In the genomic region with DNA sequence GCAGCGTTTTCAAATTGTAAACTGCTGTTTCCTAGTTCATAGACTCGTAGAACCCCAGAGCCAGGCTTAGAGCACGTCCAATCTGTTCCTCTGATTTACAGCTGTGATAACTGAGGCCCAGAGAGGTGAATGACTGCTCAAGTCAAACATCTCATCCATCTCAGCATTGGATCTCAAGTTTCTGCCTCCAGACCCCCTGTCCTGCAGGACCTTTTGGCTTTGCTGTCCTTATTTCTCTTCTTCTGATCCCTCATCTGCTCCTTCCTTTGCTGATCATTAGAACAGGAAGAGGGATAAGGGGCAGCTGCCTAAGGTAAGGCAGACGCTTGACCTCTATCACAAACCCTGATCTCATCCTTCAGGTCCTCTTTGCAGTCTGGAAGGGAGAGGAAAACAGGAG, we compare ENCODE assay signal across 1 cellular context.
TF ChIP-seq lines count a peak whose summit lies in the region.

No MANE protein-coding gene starts in this region.

TF ChIP-seq in GM23338, 12 proteins besides CTCF, POLR2A, EP300 and RAD21 (continued from another document):
- TF ChIP-seq, protein P1, sequence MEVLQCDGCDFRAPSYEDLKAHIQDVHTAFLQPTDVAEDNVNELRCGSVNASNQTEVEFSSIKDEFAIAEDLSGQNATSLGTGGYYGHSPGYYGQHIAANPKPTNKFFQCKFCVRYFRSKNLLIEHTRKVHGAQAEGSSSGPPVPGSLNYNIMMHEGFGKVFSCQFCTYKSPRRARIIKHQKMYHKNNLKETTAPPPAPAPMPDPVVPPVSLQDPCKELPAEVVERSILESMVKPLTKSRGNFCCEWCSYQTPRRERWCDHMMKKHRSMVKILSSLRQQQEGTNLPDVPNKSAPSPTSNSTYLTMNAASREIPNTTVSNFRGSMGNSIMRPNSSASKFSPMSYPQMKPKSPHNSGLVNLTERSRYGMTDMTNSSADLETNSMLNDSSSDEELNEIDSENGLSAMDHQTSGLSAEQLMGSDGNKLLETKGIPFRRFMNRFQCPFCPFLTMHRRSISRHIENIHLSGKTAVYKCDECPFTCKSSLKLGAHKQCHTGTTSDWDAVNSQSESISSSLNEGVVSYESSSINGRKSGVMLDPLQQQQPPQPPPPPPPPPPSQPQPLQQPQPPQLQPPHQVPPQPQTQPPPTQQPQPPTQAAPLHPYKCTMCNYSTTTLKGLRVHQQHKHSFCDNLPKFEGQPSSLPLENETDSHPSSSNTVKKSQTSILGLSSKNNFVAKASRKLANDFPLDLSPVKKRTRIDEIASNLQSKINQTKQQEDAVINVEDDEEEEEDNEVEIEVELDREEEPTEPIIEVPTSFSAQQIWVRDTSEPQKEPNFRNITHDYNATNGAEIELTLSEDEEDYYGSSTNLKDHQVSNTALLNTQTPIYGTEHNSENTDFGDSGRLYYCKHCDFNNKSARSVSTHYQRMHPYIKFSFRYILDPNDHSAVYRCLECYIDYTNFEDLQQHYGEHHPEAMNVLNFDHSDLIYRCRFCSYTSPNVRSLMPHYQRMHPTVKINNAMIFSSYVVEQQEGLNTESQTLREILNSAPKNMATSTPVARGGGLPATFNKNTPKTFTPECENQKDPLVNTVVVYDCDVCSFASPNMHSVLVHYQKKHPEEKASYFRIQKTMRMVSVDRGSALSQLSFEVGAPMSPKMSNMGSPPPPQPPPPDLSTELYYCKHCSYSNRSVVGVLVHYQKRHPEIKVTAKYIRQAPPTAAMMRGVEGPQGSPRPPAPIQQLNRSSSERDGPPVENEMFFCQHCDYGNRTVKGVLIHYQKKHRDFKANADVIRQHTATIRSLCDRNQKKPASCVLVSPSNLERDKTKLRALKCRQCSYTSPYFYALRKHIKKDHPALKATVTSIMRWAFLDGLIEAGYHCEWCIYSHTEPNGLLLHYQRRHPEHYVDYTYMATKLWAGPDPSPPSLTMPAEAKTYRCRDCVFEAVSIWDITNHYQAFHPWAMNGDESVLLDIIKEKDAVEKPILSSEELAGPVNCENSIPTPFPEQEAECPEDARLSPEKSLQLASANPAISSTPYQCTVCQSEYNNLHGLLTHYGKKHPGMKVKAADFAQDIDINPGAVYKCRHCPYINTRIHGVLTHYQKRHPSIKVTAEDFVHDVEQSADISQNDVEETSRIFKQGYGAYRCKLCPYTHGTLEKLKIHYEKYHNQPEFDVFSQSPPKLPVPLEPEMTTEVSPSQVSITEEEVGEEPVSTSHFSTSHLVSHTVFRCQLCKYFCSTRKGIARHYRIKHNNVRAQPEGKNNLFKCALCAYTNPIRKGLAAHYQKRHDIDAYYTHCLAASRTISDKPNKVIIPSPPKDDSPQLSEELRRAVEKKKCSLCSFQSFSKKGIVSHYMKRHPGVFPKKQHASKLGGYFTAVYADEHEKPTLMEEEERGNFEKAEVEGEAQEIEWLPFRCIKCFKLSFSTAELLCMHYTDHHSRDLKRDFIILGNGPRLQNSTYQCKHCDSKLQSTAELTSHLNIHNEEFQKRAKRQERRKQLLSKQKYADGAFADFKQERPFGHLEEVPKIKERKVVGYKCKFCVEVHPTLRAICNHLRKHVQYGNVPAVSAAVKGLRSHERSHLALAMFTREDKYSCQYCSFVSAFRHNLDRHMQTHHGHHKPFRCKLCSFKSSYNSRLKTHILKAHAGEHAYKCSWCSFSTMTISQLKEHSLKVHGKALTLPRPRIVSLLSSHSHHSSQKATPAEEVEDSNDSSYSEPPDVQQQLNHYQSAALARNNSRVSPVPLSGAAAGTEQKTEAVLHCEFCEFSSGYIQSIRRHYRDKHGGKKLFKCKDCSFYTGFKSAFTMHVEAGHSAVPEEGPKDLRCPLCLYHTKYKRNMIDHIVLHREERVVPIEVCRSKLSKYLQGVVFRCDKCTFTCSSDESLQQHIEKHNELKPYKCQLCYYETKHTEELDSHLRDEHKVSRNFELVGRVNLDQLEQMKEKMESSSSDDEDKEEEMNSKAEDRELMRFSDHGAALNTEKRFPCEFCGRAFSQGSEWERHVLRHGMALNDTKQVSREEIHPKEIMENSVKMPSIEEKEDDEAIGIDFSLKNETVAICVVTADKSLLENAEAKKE (CRISPR knock-in tag; IDR thresholded peaks at IDR 0.05): no peak
- TF ChIP-seq CREB1 (CRISPR knock-in tag; IDR thresholded peaks at IDR 0.05; ENCODE audit: low read depth): no peak
- TF ChIP-seq ZNF114 (CRISPR knock-in tag; IDR thresholded peaks at IDR 0.05): no peak
- TF ChIP-seq, protein P2, sequence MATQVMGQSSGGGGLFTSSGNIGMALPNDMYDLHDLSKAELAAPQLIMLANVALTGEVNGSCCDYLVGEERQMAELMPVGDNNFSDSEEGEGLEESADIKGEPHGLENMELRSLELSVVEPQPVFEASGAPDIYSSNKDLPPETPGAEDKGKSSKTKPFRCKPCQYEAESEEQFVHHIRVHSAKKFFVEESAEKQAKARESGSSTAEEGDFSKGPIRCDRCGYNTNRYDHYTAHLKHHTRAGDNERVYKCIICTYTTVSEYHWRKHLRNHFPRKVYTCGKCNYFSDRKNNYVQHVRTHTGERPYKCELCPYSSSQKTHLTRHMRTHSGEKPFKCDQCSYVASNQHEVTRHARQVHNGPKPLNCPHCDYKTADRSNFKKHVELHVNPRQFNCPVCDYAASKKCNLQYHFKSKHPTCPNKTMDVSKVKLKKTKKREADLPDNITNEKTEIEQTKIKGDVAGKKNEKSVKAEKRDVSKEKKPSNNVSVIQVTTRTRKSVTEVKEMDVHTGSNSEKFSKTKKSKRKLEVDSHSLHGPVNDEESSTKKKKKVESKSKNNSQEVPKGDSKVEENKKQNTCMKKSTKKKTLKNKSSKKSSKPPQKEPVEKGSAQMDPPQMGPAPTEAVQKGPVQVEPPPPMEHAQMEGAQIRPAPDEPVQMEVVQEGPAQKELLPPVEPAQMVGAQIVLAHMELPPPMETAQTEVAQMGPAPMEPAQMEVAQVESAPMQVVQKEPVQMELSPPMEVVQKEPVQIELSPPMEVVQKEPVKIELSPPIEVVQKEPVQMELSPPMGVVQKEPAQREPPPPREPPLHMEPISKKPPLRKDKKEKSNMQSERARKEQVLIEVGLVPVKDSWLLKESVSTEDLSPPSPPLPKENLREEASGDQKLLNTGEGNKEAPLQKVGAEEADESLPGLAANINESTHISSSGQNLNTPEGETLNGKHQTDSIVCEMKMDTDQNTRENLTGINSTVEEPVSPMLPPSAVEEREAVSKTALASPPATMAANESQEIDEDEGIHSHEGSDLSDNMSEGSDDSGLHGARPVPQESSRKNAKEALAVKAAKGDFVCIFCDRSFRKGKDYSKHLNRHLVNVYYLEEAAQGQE (IDR thresholded peaks at IDR 0.05; ENCODE audit: unreplicated experiment): no peak
- no peak for TF ChIP-seq STAT1 (IDR thresholded peaks at IDR 0.05; ENCODE audit: unreplicated experiment)
- no peak for TF ChIP-seq JUNB (IDR thresholded peaks at IDR 0.05; ENCODE audit: unreplicated experiment)
- no peak for TF ChIP-seq EZH2phosphoT487 (IDR thresholded peaks at IDR 0.05; ENCODE audit: unreplicated experiment)
- TF ChIP-seq ZNF331 (CRISPR knock-in tag; IDR thresholded peaks at IDR 0.05; ENCODE audit: low read depth): no peak
